8 cellular contexts compared by ENCODE assay signal in genomic region chrX:30570505-30570904, GRCh38. TPM values are rescaled to one million over a fixed set of nuclear protein-coding genes. Genes with fewer than 3 reads are reported as not detected.
DNase-seq lines count a peak whose midpoint lies in the region; ATAC-seq and TF ChIP-seq lines count a peak whose summit lies in the region.

No MANE protein-coding gene starts in this region.

- no peak overlapping the region for H3K4me3 ChIP-seq in AG10803 (ENCODE audit: low read length)
- H3K4me3 ChIP-seq in GM23248 = no peak overlapping the region
- no peak overlapping the region for H3K4me3 ChIP-seq in adrenal gland

- no peaks in the 10 kb centered on the region for H3K9me3 ChIP-seq in GM23248 (ENCODE audit: low read depth)
- H3K9me3 ChIP-seq in adrenal gland (replicated peaks in 1 of 3) = no peaks in the 10 kb centered on the region

- peak; percentile 62 for ATAC-seq in left lobe of liver
- no peak for ATAC-seq in HG03280 (IDR thresholded peaks at IDR 0.05; ENCODE audit: unreplicated experiment)
- ATAC-seq in GM19351 (IDR thresholded peaks at IDR 0.05; ENCODE audit: unreplicated experiment) = no peak
- ATAC-seq in HG02623 (IDR thresholded peaks at IDR 0.05; ENCODE audit: unreplicated experiment) = no peak

- H3K9ac ChIP-seq in GM23248 = no peak overlapping the region

- H4K20me1 ChIP-seq in GM23248 (ENCODE audit: insufficient read depth) = no peaks in the 10 kb centered on the region

- H3K36me3 ChIP-seq in GM23248 (ENCODE audit: low read depth) (no peaks in the 10 kb centered on the region), adrenal gland (replicated peaks in 1 of 2) (no peaks in the 10 kb centered on the region)

- no peak overlapping the region for H3K27ac ChIP-seq in GM23248
- H3K27ac ChIP-seq in adrenal gland = no peak overlapping the region

- intact Hi-C loops in adrenal gland (cut with DNase I) = no loop called here

- no peak for TF ChIP-seq POLR2A in adrenal gland (IDR thresholded peaks at IDR 0.05)

- H3K27me3 ChIP-seq in GM23248 (replicated peaks; ENCODE audit: insufficient read depth) = no peaks in the 10 kb centered on the region
- peaks cover 4% of the 10 kb centered on the region for H3K27me3 ChIP-seq in adrenal gland

- in situ Hi-C loops in GM23248 (cut with MboI) = loop anchor here (10.0 kb wide), 1 partner anchor 144 kb away; no protein-coding TSS in a partner anchor

- 94 to 100% methylated on average over 1 of the region's 1 CpG for WGBS in GM23248 (ENCODE audit: low coverage in 1 of 2, low lambda C conversion rate in 2 of 2, missing lambda C conversion rate in 2 of 2), 2 experiments
- WGBS in adrenal gland, 4 donors = 67 to 79% (median 77%) methylated on average over 1 of the region's 1 CpG

- no peak overlapping the region for H2AFZ ChIP-seq in GM23248

- no peaks in the 10 kb centered on the region for H3K79me2 ChIP-seq in GM23248 (ENCODE audit: insufficient read depth)

- no peaks in the 10 kb centered on the region for H3K9me2 ChIP-seq in GM23248 (ENCODE audit: insufficient read depth)

- DNase-seq in AG10803 (ENCODE audit: low read depth) (peak; percentile 10), GM23248 (peak; percentile 38), adrenal gland (no peak), left lobe of liver (ENCODE audit: low spot score) (no peak), GM20000 (ENCODE audit: low spot score) (no peak)

- no peaks in the 10 kb centered on the region for H3F3A ChIP-seq in GM23248 (ENCODE audit: insufficient read depth)

- H3K4me2 ChIP-seq in GM23248 (ENCODE audit: unreplicated experiment) = no peak overlapping the region

- TF ChIP-seq CTCF in AG10803 (conservative IDR thresholded peaks at IDR 0.05; ENCODE audit: low read length) (peak; percentile 49), adrenal gland (IDR thresholded peaks at IDR 0.05) (peak; percentile 22 to 74 (median 44)), GM20000 (IDR thresholded peaks at IDR 0.05; ENCODE audit: extremely low read depth, missing control alignments) (no peak)

- H3K4me1 ChIP-seq in GM23248 (ENCODE audit: insufficient read depth) (peaks cover 9% of the 10 kb centered on the region), adrenal gland (replicated peaks in 1 of 2) (no peaks in the 10 kb centered on the region)

RNA-seq across cellular contexts. Expression of gene TASL, which starts 7.1 kb away (rescaled TPM):
- not detected in 2 replicates for total RNA-seq in GM23248 (2014; rRNA removed; shearing (Covaris generic))
- not detected in 2 replicates for polyA plus RNA-seq in GM23248 (2016; fragmentation: Nextera tagmentation; extraction: Ambion mirVana)
- 1 to 10 TPM in 7 of 8 donors, under 1 TPM in 1; 0.85 to 2.9 (median 1.8) TPM for total RNA-seq in adrenal gland
- polyA plus RNA-seq in adrenal gland = 1 to 10 TPM in 2 of 3 donors, under 1 TPM in 1; 0.47 to 1.3 (median 1.1) TPM
- total RNA-seq in left lobe of liver = 0.48 TPM

Comparison
In these comparisons a context has a peak if more than half of its experiments do, and no peak if none do; other contexts are left out.
1. DNase-seq: peak in AG10803 (single experiment) and GM23248 (single experiment); none in adrenal gland (0 of 7), left lobe of liver (single experiment) and GM20000 (single experiment).